In the genomic region with DNA sequence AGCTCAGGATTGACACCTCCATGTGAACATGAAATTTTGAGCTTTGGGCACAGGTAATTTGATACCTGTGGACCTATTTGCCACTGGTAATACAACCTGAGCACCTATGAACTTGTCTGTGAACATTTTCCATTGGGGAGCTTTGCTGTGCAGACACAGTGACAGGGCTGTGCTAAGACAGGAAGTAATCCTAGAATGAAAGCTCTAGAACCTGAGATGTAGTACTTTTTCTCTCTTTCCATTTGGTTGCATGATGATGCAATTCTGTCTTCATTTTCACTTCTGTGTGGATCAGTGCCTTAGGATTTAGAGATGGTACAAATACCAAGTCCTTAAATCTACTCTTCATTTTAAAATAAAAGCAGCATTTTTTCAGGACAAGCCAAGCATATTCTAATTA, we compare ENCODE assay signal across 1 cellular context.
TF ChIP-seq lines count a peak whose summit lies in the region.

No MANE protein-coding gene starts in this region.

TF ChIP-seq in SK-N-SH, 30 proteins besides CTCF, POLR2A, EP300 and RAD21 (continued from another document):
- TF ChIP-seq ZBTB33 (IDR thresholded peaks at IDR 0.05; ENCODE audit: borderline replicate concordance, low read depth) (no peak), YY1 (IDR thresholded peaks at IDR 0.05; ENCODE audit: low read depth) (no peak)
